Comparison of ENCODE assay signal across 33 cellular contexts in the genomic region with DNA sequence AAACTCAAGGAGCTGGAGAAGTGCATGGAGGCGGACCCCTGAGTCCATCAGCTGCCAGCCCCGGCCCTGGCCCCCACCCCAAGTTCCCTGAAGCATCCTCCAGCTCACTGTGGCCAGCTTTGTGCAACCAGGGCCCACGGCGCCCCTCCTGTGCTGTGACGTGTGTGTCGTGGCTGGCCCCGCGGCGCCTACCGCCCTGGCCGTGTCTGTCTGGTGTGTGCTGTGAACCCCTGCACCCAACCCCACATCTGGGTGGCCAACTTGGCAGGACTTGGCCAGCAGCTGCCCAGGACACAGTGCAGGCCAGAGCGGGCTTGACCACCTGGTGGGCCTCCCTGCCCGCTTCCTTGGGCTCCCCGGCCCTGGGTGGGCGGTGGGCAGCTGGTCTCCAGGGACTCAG.
"Had no signal": no experiment of that assay in that cellular context is flagged by ENCODE, and none has a peak within 500 bp of the region (broad histone marks: within the 10 kb centered on the region; RNA-seq: fewer than 3 reads in every experiment).

No MANE protein-coding gene starts in this region.

- H3K4me3 ChIP-seq: adrenal gland, body of pancreas, breast epithelium had no signal

- H3K9me3 ChIP-seq: adrenal gland, body of pancreas, breast epithelium had no signal

- H3K4me3 Mint-ChIP-seq: activated B cell treated with CpG ODN at 0.5 μM for 24 hours; activated CD4-positive, alpha-beta memory T cell treated with anti-CD3 and anti-CD28 coated beads for 36 hours; activated CD4-positive, alpha-beta T cell treated with anti-CD3 and anti-CD28 coated beads, Interleukin-2, amount 10 ng/mL, durations not matched to agents 24 days and 14 days; activated CD8-positive, alpha-beta T cell treated with anti-CD3 and anti-CD28 coated beads for 36 hours; activated naive CD4-positive, alpha-beta T cell treated with anti-CD3 and anti-CD28 coated beads for 36 hours; activated T-cell treated with anti-CD3 and anti-CD28 coated beads, Interleukin-2, amount 50 U/mL, for 4 hours; activated T-cell treated with anti-CD3 and anti-CD28 coated beads, Interleukin-2, amount 50 U/mL, for 72 hours; activated T-helper 1 cell treated with anti-CD3 and anti-CD28 coated beads, Interleukin-12 subunit alpha, Interleukin-12 subunit beta, Interleukin-2, Interleukin-4 antibody, amounts not matched to agents 30 ng/mL and 10 ng/mL and 1 ng/mL, durations not matched to agents 14 hours and 24 hours and 36 hours; activated T-helper 17 cell treated with anti-CD3 and anti-CD28 coated beads, Interleukin-2, amount 50 U/mL, for 72 hours; T-helper 1 cell treated with Interleukin-12 subunit alpha and Interleukin-12 subunit beta and Interleukin-4 antibody, amounts not matched to agents 30 μg/mL and 1 μg/mL, for 36 hours; T-helper 2 cell treated with Interferon-gamma antibody and Interleukin-4, amounts not matched to agents 5 μg/mL and 100 μg/mL, for 36 hours had no signal

- H3K36me3 ChIP-seq: breast epithelium had no signal

- H3K27me3 Mint-ChIP-seq: activated B cell treated with CpG ODN at 0.5 μM for 24 hours; activated CD4-positive, alpha-beta memory T cell treated with anti-CD3 and anti-CD28 coated beads for 36 hours; activated CD4-positive, alpha-beta T cell treated with anti-CD3 and anti-CD28 coated beads, Interleukin-2, amount 10 ng/mL, durations not matched to agents 24 days and 14 days; activated CD8-positive, alpha-beta T cell treated with anti-CD3 and anti-CD28 coated beads for 36 hours; activated T-helper 17 cell treated with anti-CD3 and anti-CD28 coated beads, Interleukin-2, amount 50 U/mL, for 72 hours had no signal

- DNase-seq: activated B cell treated with CpG ODN at 0.5 μM for 24 hours; activated CD4-positive, alpha-beta memory T cell treated with anti-CD3 and anti-CD28 coated beads for 36 hours; activated CD4-positive, alpha-beta T cell treated with anti-CD3 and anti-CD28 coated beads for 4 hours; activated CD4-positive, alpha-beta T cell treated with anti-CD3 and anti-CD28 coated beads, Interleukin-2, amount 10 ng/mL, durations not matched to agents 24 days and 14 days; activated CD4-positive, alpha-beta T cell treated with anti-CD3 and anti-CD28 coated beads, Interleukin-2, amount 50 U/mL, for 1 hour; activated CD4-positive, alpha-beta T cell treated with anti-CD3 and anti-CD28 coated beads, Interleukin-2, amount 50 U/mL, for 4 hours; activated CD4-positive, CD25-positive, alpha-beta regulatory T cell treated with anti-CD3 and anti-CD28 coated beads, Interleukin-2, amount 50 U/mL, for 72 hours; activated CD8-positive, alpha-beta memory T cell treated with anti-CD3 and anti-CD28 coated beads, Interleukin-2, amount 50 U/mL, for 4 hours; activated CD8-positive, alpha-beta T cell treated with anti-CD3 and anti-CD28 coated beads for 36 hours; activated effector memory CD4-positive, alpha-beta T cell treated with anti-CD3 and anti-CD28 coated beads, Interleukin-2, amount 50 U/mL, for 16 hours; activated gamma-delta T cell treated with Interleukin-2 at 50 U/mL for 16 hours; activated naive CD4-positive, alpha-beta T cell; activated naive CD4-positive, alpha-beta T cell treated with anti-CD3 and anti-CD28 coated beads for 36 hours; activated naive CD4-positive, alpha-beta T cell treated with anti-CD3 and anti-CD28 coated beads, Interleukin-2, amount 50 U/mL, for 16 hours; activated T-cell treated with anti-CD3 and anti-CD28 coated beads for 4 hours; activated T-cell treated with anti-CD3 and anti-CD28 coated beads, Interleukin-2, amount 50 U/mL, for 1 hour; activated T-cell treated with anti-CD3 and anti-CD28 coated beads, Interleukin-2, amount 50 U/mL, for 4 hours; adrenal gland; amniotic stem cell; aorta; body of pancreas; brain microvascular endothelial cell; central memory CD4-positive, alpha-beta T cell; T-helper 2 cell; T-helper 9 cell had no signal

- H3K36me3 Mint-ChIP-seq: activated naive CD4-positive, alpha-beta T cell treated with anti-CD3 and anti-CD28 coated beads, Interleukin-2, amount 50 U/mL, for 72 hours had no signal

- ATAC-seq: activated CD8-positive, alpha-beta T cell treated with anti-CD3 and anti-CD28 coated beads for 36 hours; activated naive CD4-positive, alpha-beta T cell treated with anti-CD3 and anti-CD28 coated beads, Interleukin-2, amount 50 U/mL, for 72 hours; activated T-cell treated with anti-CD3 and anti-CD28 coated beads, Interleukin-2, amount 50 U/mL, for 4 hours; activated T-cell treated with anti-CD3 and anti-CD28 coated beads, Interleukin-2, amount 50 U/mL, for 72 hours; activated T-helper 17 cell treated with anti-CD3 and anti-CD28 coated beads, Interleukin-2, amount 50 U/mL, for 72 hours; body of pancreas had no signal

- H3K9me3 Mint-ChIP-seq: activated B cell treated with CpG ODN at 0.5 μM for 24 hours; activated CD4-positive, alpha-beta memory T cell treated with anti-CD3 and anti-CD28 coated beads for 36 hours; activated CD4-positive, alpha-beta T cell treated with anti-CD3 and anti-CD28 coated beads, Interleukin-2, amount 10 ng/mL, durations not matched to agents 24 days and 14 days; activated CD8-positive, alpha-beta T cell treated with anti-CD3 and anti-CD28 coated beads for 36 hours; activated naive CD4-positive, alpha-beta T cell treated with anti-CD3 and anti-CD28 coated beads for 36 hours; activated naive CD4-positive, alpha-beta T cell treated with anti-CD3 and anti-CD28 coated beads, Interleukin-2, amount 50 U/mL, for 72 hours; activated T-cell treated with anti-CD3 and anti-CD28 coated beads, Interleukin-2, amount 50 U/mL, for 4 hours; activated T-cell treated with anti-CD3 and anti-CD28 coated beads, Interleukin-2, amount 50 U/mL, for 72 hours; activated T-helper 1 cell treated with anti-CD3 and anti-CD28 coated beads, Interleukin-12 subunit alpha, Interleukin-12 subunit beta, Interleukin-2, Interleukin-4 antibody, amounts not matched to agents 30 ng/mL and 10 ng/mL and 1 ng/mL, durations not matched to agents 14 hours and 24 hours and 36 hours; activated T-helper 17 cell treated with anti-CD3 and anti-CD28 coated beads, Interleukin-2, amount 50 U/mL, for 72 hours; T-helper 1 cell treated with Interleukin-12 subunit alpha and Interleukin-12 subunit beta and Interleukin-4 antibody, amounts not matched to agents 30 μg/mL and 1 μg/mL, for 36 hours; T-helper 2 cell treated with Interferon-gamma antibody and Interleukin-4, amounts not matched to agents 5 μg/mL and 100 μg/mL, for 36 hours had no signal

- H3K27ac Mint-ChIP-seq: activated B cell treated with CpG ODN at 0.5 μM for 24 hours; activated CD4-positive, alpha-beta memory T cell treated with anti-CD3 and anti-CD28 coated beads for 36 hours; activated CD4-positive, alpha-beta T cell treated with anti-CD3 and anti-CD28 coated beads, Interleukin-2, amount 10 ng/mL, durations not matched to agents 24 days and 14 days; activated CD8-positive, alpha-beta T cell treated with anti-CD3 and anti-CD28 coated beads for 36 hours; activated naive CD4-positive, alpha-beta T cell treated with anti-CD3 and anti-CD28 coated beads for 36 hours; activated naive CD4-positive, alpha-beta T cell treated with anti-CD3 and anti-CD28 coated beads, Interleukin-2, amount 50 U/mL, for 72 hours; activated T-cell treated with anti-CD3 and anti-CD28 coated beads, Interleukin-2, amount 50 U/mL, for 72 hours; activated T-helper 1 cell treated with anti-CD3 and anti-CD28 coated beads, Interleukin-12 subunit alpha, Interleukin-12 subunit beta, Interleukin-2, Interleukin-4 antibody, amounts not matched to agents 30 ng/mL and 10 ng/mL and 1 ng/mL, durations not matched to agents 14 hours and 24 hours and 36 hours; activated T-helper 17 cell treated with anti-CD3 and anti-CD28 coated beads, Interleukin-2, amount 50 U/mL, for 72 hours; T-helper 1 cell treated with Interleukin-12 subunit alpha and Interleukin-12 subunit beta and Interleukin-4 antibody, amounts not matched to agents 30 μg/mL and 1 μg/mL, for 36 hours; T-helper 2 cell treated with Interferon-gamma antibody and Interleukin-4, amounts not matched to agents 5 μg/mL and 100 μg/mL, for 36 hours had no signal

- H3K27me3 ChIP-seq: adrenal gland, body of pancreas, brain microvascular endothelial cell, breast epithelium had no signal

- H3K27ac ChIP-seq: adrenal gland, body of pancreas, brain microvascular endothelial cell, breast epithelium, VCaP had no signal
